In the genomic region with DNA sequence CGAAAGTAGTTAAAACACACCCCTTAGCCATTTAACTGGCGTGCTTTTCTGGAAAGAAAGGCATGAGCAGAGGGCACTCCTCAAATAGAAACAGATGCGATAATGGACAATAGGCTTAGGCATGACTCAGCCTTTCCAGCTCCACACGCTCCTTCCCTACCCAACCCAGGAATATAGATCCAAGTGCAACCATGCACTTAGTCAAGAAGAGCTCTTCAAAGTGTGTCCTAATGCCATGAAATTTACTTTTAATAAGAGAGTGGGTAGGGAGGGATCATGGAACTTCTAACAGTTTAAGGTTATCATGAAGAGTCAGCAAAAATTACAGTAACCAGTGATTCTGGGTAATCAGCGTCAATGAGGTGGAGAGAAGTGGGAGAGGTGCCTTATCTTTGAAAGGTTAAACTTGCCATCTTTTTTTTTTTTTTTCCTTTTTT, we compare ENCODE assay signal across 1 cellular context.
TF ChIP-seq lines count a peak whose summit lies in the region.

No MANE protein-coding gene starts in this region.

TF ChIP-seq in K562, 482 proteins besides CTCF, POLR2A, EP300 and RAD21 (continued from another document):
- TF ChIP-seq DPF2 (IDR thresholded peaks at IDR 0.05) (peak; percentile 81), MAFG (tag; conservative IDR thresholded peaks at IDR 0.05) (peak; percentile 97), ZNF695 (CRISPR knock-in tag; IDR thresholded peaks at IDR 0.05) (no peak), BHLHE40 (IDR thresholded peaks at IDR 0.05; ENCODE audit: low read length) (peak; percentile 34; the same call in 1 of the 2 replicates), ZSCAN29 (IDR thresholded peaks at IDR 0.05) (no peak), SMARCC2 (IDR thresholded peaks at IDR 0.05; ENCODE audit: low read depth) (peak; percentile 57; the same call in 1 of the 2 replicates), HDAC1 (IDR thresholded peaks at IDR 0.05) (peak in 1 of 2 experiments; percentile 59; a peak in 1 of 4 replicates), MAZ (CRISPR knock-in tag; conservative IDR thresholded peaks at IDR 0.05 in 1 of 2, IDR thresholded peaks at IDR 0.05 in 1 of 2) (0 out of 4 replicates have a peak, but pooled peaks of 1 of the 2 experiments have one; percentile 13), ARID1B (IDR thresholded peaks at IDR 0.05) (peak; percentile 72), JUND (IDR thresholded peaks at IDR 0.05; ENCODE audit: borderline replicate concordance, low read depth, low read length) (peak; percentile 85), JUND (tag; IDR thresholded peaks at IDR 0.05; ENCODE audit: borderline replicate concordance, low read depth, low read length) (peak; percentile 86; the same call in 2 of the 3 replicates), ZNF311 (CRISPR knock-in tag; IDR thresholded peaks at IDR 0.05) (no peak), ZNF24 (IDR thresholded peaks at IDR 0.05) (no peak)
- TF ChIP-seq, protein P1, sequence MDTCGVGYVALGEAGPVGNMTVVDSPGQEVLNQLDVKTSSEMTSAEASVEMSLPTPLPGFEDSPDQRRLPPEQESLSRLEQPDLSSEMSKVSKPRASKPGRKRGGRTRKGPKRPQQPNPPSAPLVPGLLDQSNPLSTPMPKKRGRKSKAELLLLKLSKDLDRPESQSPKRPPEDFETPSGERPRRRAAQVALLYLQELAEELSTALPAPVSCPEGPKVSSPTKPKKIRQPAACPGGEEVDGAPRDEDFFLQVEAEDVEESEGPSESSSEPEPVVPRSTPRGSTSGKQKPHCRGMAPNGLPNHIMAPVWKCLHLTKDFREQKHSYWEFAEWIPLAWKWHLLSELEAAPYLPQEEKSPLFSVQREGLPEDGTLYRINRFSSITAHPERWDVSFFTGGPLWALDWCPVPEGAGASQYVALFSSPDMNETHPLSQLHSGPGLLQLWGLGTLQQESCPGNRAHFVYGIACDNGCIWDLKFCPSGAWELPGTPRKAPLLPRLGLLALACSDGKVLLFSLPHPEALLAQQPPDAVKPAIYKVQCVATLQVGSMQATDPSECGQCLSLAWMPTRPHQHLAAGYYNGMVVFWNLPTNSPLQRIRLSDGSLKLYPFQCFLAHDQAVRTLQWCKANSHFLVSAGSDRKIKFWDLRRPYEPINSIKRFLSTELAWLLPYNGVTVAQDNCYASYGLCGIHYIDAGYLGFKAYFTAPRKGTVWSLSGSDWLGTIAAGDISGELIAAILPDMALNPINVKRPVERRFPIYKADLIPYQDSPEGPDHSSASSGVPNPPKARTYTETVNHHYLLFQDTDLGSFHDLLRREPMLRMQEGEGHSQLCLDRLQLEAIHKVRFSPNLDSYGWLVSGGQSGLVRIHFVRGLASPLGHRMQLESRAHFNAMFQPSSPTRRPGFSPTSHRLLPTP (IDR thresholded peaks at IDR 0.05; ENCODE audit: borderline replicate concordance, extremely low read depth, insufficient read length), result no peak
TF ChIP-seq in K562: peak in this region for 48.
